35 cellular contexts compared by ENCODE assay signal in the genomic region with DNA sequence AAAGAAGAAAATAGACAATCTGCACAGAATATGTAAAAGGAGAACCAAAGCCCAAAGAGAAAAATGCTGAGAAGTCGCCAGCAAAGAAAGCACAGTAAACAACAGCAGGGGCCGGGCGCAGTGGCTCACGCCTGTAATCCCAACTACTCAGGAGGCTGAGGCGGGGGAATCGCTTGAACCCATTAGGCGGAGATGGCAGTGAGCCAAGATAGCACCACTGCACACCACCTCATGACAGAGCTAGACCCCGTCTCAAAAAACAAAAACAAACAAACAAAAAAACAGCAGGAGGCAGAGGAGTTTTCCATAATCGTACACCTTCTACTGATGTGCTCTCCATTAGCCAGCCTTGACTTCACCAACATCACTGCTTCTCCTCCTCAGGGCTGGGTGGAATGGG.
"Had no signal": no experiment of that assay in that cellular context is flagged by ENCODE, and none has a peak within 500 bp of the region (broad histone marks: within the 10 kb centered on the region; RNA-seq: fewer than 3 reads in every experiment).

No MANE protein-coding gene starts in this region.

- H3K36me3 ChIP-seq: breast epithelium, cardiac muscle cell, esophagus muscularis mucosa, gastrocnemius medialis, WERI-Rb-1 had no signal

- H3K4me3 ChIP-seq: breast epithelium, cardiac muscle cell, coronary artery, dorsolateral prefrontal cortex, esophagus muscularis mucosa, gastrocnemius medialis, heart left ventricle had no signal

- H3K4me1 Mint-ChIP-seq: activated B cell treated with CpG ODN at 0.5 μM for 24 hours; activated T-helper 17 cell treated with anti-CD3 and anti-CD28 coated beads, Interleukin-2, amount 50 U/mL, for 72 hours had no signal

- H3K4me1 ChIP-seq: breast epithelium had no signal

- H3K27me3 Mint-ChIP-seq: activated B cell treated with CpG ODN at 0.5 μM for 24 hours; activated CD8-positive, alpha-beta T cell treated with anti-CD3 and anti-CD28 coated beads for 36 hours; activated naive CD8-positive, alpha-beta T cell; dendritic cell treated with granulocyte-macrophage colony-stimulating factor and Interleukin-4, amounts not matched to agents 40 ng/mL and 50 ng/mL, for 4 days; effector memory CD8-positive, alpha-beta T cell had no signal

- H3K9me3 ChIP-seq: breast epithelium, esophagus muscularis mucosa, gastrocnemius medialis, heart left ventricle had no signal

- DNase-seq: activated B cell treated with CpG ODN at 0.5 μM for 24 hours; activated CD4-positive, alpha-beta T cell treated with anti-CD3 and anti-CD28 coated beads for 48 hours; activated CD4-positive, alpha-beta T cell treated with anti-CD3 and anti-CD28 coated beads, Interleukin-2, amount 50 U/mL, for 1 hour; activated CD4-positive, alpha-beta T cell treated with anti-CD3 and anti-CD28 coated beads, Interleukin-2, amount 50 U/mL, for 48 hours; activated CD8-positive, alpha-beta memory T cell treated with anti-CD3 and anti-CD28 coated beads for 24 hours; activated CD8-positive, alpha-beta T cell treated with anti-CD3 and anti-CD28 coated beads for 36 hours; activated effector memory CD4-positive, alpha-beta T cell treated with Interleukin-2 at 50 U/mL for 16 hours; activated gamma-delta T cell treated with Interleukin-2 at 50 U/mL for 16 hours; activated naive CD4-positive, alpha-beta T cell treated with anti-CD3 and anti-CD28 coated beads, Interleukin-2, amount 50 U/mL, for 16 hours; activated naive CD4-positive, alpha-beta T cell treated with Interleukin-2 at 50 U/mL for 16 hours; activated T-cell treated with anti-CD3 and anti-CD28 coated beads, Interleukin-2, amount 50 U/mL, for 4 hours; amniotic stem cell; anterior cingulate cortex; central memory CD4-positive, alpha-beta T cell; cerebellar nuclear complex; dorsolateral prefrontal cortex; effector memory CD8-positive, alpha-beta T cell; erythroblast; foreskin keratinocyte; gastrocnemius medialis; glutamatergic neuron; heart left ventricle; hypothalamus; T1000; WERI-Rb-1 had no signal

- H3K27ac ChIP-seq: breast epithelium, cardiac muscle cell, coronary artery, dorsolateral prefrontal cortex, esophagus muscularis mucosa, foreskin keratinocyte, gastrocnemius medialis, heart left ventricle, WERI-Rb-1 had no signal

- H3K27ac Mint-ChIP-seq: activated B cell treated with CpG ODN at 0.5 μM for 24 hours; activated CD8-positive, alpha-beta T cell treated with anti-CD3 and anti-CD28 coated beads for 36 hours; activated naive CD8-positive, alpha-beta T cell; activated T-helper 17 cell treated with anti-CD3 and anti-CD28 coated beads, Interleukin-2, amount 50 U/mL, for 72 hours; brain; dendritic cell treated with granulocyte-macrophage colony-stimulating factor and Interleukin-4, amounts not matched to agents 40 ng/mL and 50 ng/mL, for 4 days; effector memory CD8-positive, alpha-beta T cell; T-helper 2 cell treated with Interferon-gamma antibody and Interleukin-4, amounts not matched to agents 5 μg/mL and 100 μg/mL, for 36 hours had no signal

- H3K27me3 ChIP-seq: breast epithelium, cardiac muscle cell, dorsolateral prefrontal cortex, esophagus muscularis mucosa, gastrocnemius medialis, heart left ventricle had no signal

- H3K4me3 Mint-ChIP-seq: activated B cell treated with CpG ODN at 0.5 μM for 24 hours; activated CD8-positive, alpha-beta T cell treated with anti-CD3 and anti-CD28 coated beads for 36 hours; activated naive CD8-positive, alpha-beta T cell; activated T-cell treated with anti-CD3 and anti-CD28 coated beads, Interleukin-2, amount 50 U/mL, for 4 hours; activated T-helper 17 cell treated with anti-CD3 and anti-CD28 coated beads, Interleukin-2, amount 50 U/mL, for 72 hours; brain; dendritic cell treated with granulocyte-macrophage colony-stimulating factor and Interleukin-4, amounts not matched to agents 40 ng/mL and 50 ng/mL, for 4 days; effector memory CD8-positive, alpha-beta T cell; T-helper 2 cell treated with Interferon-gamma antibody and Interleukin-4, amounts not matched to agents 5 μg/mL and 100 μg/mL, for 36 hours had no signal

- ATAC-seq: activated CD4-positive, CD25-positive, alpha-beta regulatory T cell treated with anti-CD3 and anti-CD28 coated beads, Interleukin-2, amount 50 U/mL, for 24 hours; activated CD8-positive, alpha-beta T cell treated with anti-CD3 and anti-CD28 coated beads for 36 hours; activated T-cell treated with anti-CD3 and anti-CD28 coated beads, Interleukin-2, amount 50 U/mL, for 4 hours; activated T-helper 17 cell treated with anti-CD3 and anti-CD28 coated beads, Interleukin-2, amount 50 U/mL, for 72 hours; effector memory CD8-positive, alpha-beta T cell; foreskin keratinocyte; gastrocnemius medialis; heart left ventricle had no signal
